ENCODE assay signal across 1 cellular context in the genomic region with DNA sequence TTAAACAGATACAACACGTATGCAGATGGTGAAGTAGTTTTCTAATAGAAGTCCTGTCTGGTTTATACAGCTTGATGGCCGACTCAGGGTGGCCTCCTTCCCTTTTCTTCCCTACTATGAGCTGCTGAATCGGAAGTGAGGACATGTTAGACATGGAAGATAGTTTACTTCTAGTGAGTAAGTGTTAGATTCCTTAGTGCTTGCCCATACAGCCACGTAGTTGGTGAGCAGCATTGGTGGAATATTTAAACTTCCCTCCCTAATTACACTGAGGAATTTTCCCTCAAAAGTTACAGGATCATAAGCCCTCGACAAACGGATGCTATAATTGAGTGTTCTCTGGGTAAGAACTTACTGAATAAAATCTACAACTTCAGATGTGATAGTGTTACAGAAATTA.
TF ChIP-seq lines count a peak whose summit lies in the region.

No MANE protein-coding gene starts in this region.

TF ChIP-seq in IMR-90, 13 proteins besides CTCF, POLR2A, EP300 and RAD21 (continued from another document):
- TF ChIP-seq, protein P1, sequence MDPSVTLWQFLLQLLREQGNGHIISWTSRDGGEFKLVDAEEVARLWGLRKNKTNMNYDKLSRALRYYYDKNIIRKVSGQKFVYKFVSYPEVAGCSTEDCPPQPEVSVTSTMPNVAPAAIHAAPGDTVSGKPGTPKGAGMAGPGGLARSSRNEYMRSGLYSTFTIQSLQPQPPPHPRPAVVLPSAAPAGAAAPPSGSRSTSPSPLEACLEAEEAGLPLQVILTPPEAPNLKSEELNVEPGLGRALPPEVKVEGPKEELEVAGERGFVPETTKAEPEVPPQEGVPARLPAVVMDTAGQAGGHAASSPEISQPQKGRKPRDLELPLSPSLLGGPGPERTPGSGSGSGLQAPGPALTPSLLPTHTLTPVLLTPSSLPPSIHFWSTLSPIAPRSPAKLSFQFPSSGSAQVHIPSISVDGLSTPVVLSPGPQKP (IDR thresholded peaks at IDR 0.05; ENCODE audit: borderline replicate concordance, low read depth, low read length): no peak
- TF ChIP-seq NFE2L2 (IDR thresholded peaks at IDR 0.05; ENCODE audit: low read depth, low read length) (no peak), CEBPB (IDR thresholded peaks at IDR 0.05; ENCODE audit: low read depth, low read length) (no peak), MAZ (IDR thresholded peaks at IDR 0.05; ENCODE audit: borderline replicate concordance, low read depth, low read length) (no peak), FOS (IDR thresholded peaks at IDR 0.05; ENCODE audit: low read depth, low read length) (no peak), CHD1 (IDR thresholded peaks at IDR 0.05; ENCODE audit: low read depth, low read length) (no peak)
TF ChIP-seq in IMR-90: peak in this region for 0.
